Comparison of ENCODE assay signal across 14 cellular contexts in the genomic region with DNA sequence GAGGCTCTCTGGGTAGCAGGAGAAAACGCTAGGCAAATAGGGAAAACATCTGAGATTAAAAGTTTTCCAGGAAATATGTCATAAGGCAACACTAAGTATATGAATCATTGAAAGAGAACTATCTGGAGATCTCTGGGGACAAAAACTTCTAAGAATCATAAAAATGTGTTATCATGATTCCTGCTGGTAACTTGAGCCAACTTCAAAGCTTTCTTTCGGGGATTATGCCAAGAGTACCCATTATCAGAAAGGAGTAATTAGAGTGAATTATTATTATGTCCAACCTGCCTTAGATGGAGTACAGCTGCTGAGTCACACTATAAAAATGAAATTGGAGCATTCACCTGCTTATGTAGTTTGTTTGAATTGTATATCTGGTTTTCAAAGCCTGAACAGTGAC.
A peak's percentile ranks its signal among the peaks of the same experiment; 100 is the strongest.
DNase-seq lines count a peak whose midpoint lies in the region; ATAC-seq and TF ChIP-seq lines count a peak whose summit lies in the region.
"Had no signal": no experiment of that assay in that cellular context is flagged by ENCODE, and none has a peak within 500 bp of the region (broad histone marks: within the 10 kb centered on the region; RNA-seq: fewer than 3 reads in every experiment).

No MANE protein-coding gene starts in this region.

- RAD21 ChIA-PET in HCT116 (lab: Charles Lee; ENCODE audit: low non-redundant PET in 1 of 2, low total read pairs in 2 of 2, uncharacterized antibody in 2 of 2, unreplicated experiment in 2 of 2): no interaction called here

- peak overlapping the region; percentile 60 for H3K4me2 ChIP-seq in HCT116 (ENCODE audit: low read length)
- H3K4me2 ChIP-seq: GM23338 had no signal

- H3K4me3 ChIP-seq in HCT116 (replicated peaks in 1 of 2; ENCODE audit: low read depth in 1 of 2, low read length in 2 of 2) (peak overlapping the region in 1 of 2 experiments; percentile 31; a peak in 2 of 4 replicates), cardiac fibroblast (replicated peaks in 1 of 2; ENCODE audit: low read depth in 2 of 2, low read length in 2 of 2) (no peak overlapping the region), retinal pigment epithelial cell (ENCODE audit: low read length) (no peak overlapping the region)
- H3K4me3 ChIP-seq: GM23338, tibial nerve had no signal

- DNase-seq in HCT116 (ENCODE audit: low read depth, low spot score) (peak; percentile 92), NCI-H2171 treated with DMSO at 0.1 percent for 48 hours (lab: John Stamatoyannopoulos, UW) (peak; percentile 52), cardiac fibroblast (ENCODE audit: low read depth in 2 of 2) (peak; percentile 5 to 63), retinal pigment epithelial cell (ENCODE audit: low read depth) (peak; percentile 65), cerebellar nuclear complex (lab: John Stamatoyannopoulos, UW) (no peak), germinal center (ENCODE audit: low spot score) (no peak)
- DNase-seq in stimulated activated naive CD8-positive, alpha-beta T cell treated with anti-CD3 and anti-CD28 coated beads, Interleukin-15, amount 100 ng/mL, for 72 hours: no peak
- DNase-seq: activated CD4-positive, alpha-beta T cell treated with anti-CD3 and anti-CD28 coated beads for 4 hours; activated naive CD4-positive, alpha-beta T cell treated with anti-CD3 and anti-CD28 coated beads for 36 hours; effector memory CD4-positive, alpha-beta T cell had no signal

- no peaks in the 10 kb centered on the region for H3K27me3 ChIP-seq in HCT116 (ENCODE audit: insufficient read depth, low read length)
- H3K27me3 ChIP-seq: neutrophil, tibial nerve had no signal

- peak overlapping the region; percentile 51; the same call in 1 of the 2 replicates for H3K27ac ChIP-seq in HCT116 (ENCODE audit: low read depth, low read length)
- H3K27ac ChIP-seq: neutrophil, tibial nerve had no signal

- peak; percentile 33; the same call in 1 of the 2 replicates for TF ChIP-seq RAD21 in HCT116 (IDR thresholded peaks at IDR 0.05; ENCODE audit: low read depth)

- CTCF ChIA-PET in HCT116 (lab: Charles Lee): no interaction called here

- no peaks in the 10 kb centered on the region for H3K27me3 Mint-ChIP-seq in stimulated activated naive CD8-positive, alpha-beta T cell treated with anti-CD3 and anti-CD28 coated beads, Interleukin-15, amount 100 ng/mL, for 72 hours

- no peak overlapping the region for H3K27ac Mint-ChIP-seq in stimulated activated naive CD8-positive, alpha-beta T cell treated with anti-CD3 and anti-CD28 coated beads, Interleukin-15, amount 100 ng/mL, for 72 hours
- H3K27ac Mint-ChIP-seq: activated naive CD4-positive, alpha-beta T cell treated with anti-CD3 and anti-CD28 coated beads for 36 hours; GM23338 had no signal

- H3K9me3 ChIP-seq in HCT116 (ENCODE audit: control insufficient read depth in 1 of 2, insufficient read depth in 1 of 2, low read depth in 1 of 2, low read length in 2 of 2): no peaks in the 10 kb centered on the region; a peak in 1 of 4 replicates
- H3K9me3 ChIP-seq: neutrophil, tibial nerve had no signal

- intact Hi-C loops in HCT116 (cut with micrococcal nuclease): loop anchor here (10.0 kb wide), 1 partner anchor 398 kb away; no protein-coding TSS in a partner anchor

- TF ChIP-seq POLR2A in HCT116 (IDR thresholded peaks at IDR 0.05; ENCODE audit: borderline replicate concordance, extremely low read depth, insufficient read depth, insufficient read length): no peak

- no peaks in the 10 kb centered on the region; a peak in 1 of 4 replicates for H3K36me3 ChIP-seq in HCT116 (ENCODE audit: control insufficient read depth in 1 of 2, insufficient read depth in 2 of 2, low read length in 2 of 2)
- H3K36me3 ChIP-seq: neutrophil, tibial nerve had no signal

- H3K9ac ChIP-seq in HCT116 (ENCODE audit: low read length): peak overlapping the region; percentile 8; the same call in 1 of the 2 replicates

- TF ChIP-seq CTCF in HCT116 (IDR thresholded peaks at IDR 0.05 in 2 of 3, conservative IDR thresholded peaks at IDR 0.05 in 1 of 3; ENCODE audit: borderline replicate concordance in 1 of 3, insufficient read depth in 1 of 3, low read depth in 2 of 3, low read length in 2 of 3) (no peak), cardiac fibroblast (IDR thresholded peaks at IDR 0.05; ENCODE audit: low read depth, low read length) (no peak), retinal pigment epithelial cell (conservative IDR thresholded peaks at IDR 0.05; ENCODE audit: low read depth, low read length) (no peak)

- no peaks in the 10 kb centered on the region for H4K20me1 ChIP-seq in HCT116 (ENCODE audit: insufficient read depth)

- peaks cover 0 to 12% of the 10 kb centered on the region in 2 donors for H3K9me3 Mint-ChIP-seq in stimulated activated naive CD8-positive, alpha-beta T cell treated with anti-CD3 and anti-CD28 coated beads, Interleukin-15, amount 100 ng/mL, for 72 hours
- H3K9me3 Mint-ChIP-seq: GM23338 had no signal

- no peaks in the 10 kb centered on the region for H3K9me2 ChIP-seq in HCT116 (ENCODE audit: insufficient read depth)

- H3K4me3 Mint-ChIP-seq in stimulated activated naive CD8-positive, alpha-beta T cell treated with anti-CD3 and anti-CD28 coated beads, Interleukin-15, amount 100 ng/mL, for 72 hours: no peak overlapping the region
- H3K4me3 Mint-ChIP-seq: activated naive CD4-positive, alpha-beta T cell treated with anti-CD3 and anti-CD28 coated beads for 36 hours; GM23338 had no signal

- peaks cover 38 to 60% of the 10 kb centered on the region in 2 experiments for H3K4me1 ChIP-seq in HCT116 (ENCODE audit: control insufficient read depth in 1 of 2, insufficient read depth in 2 of 2, low read length in 2 of 2)
- H3K4me1 ChIP-seq: tibial nerve had no signal

- H3K79me2 ChIP-seq in HCT116 (ENCODE audit: insufficient read depth, low read length): no peaks in the 10 kb centered on the region

- BruUV-seq in HCT116 (replicated peaks; lab: Mats Ljungman, UMichigan): no TSS peak

- POLR2A ChIA-PET in HCT116 (lab: Charles Lee): no interaction called here

- H2AFZ ChIP-seq in HCT116 (ENCODE audit: low read depth, low read length, poor library complexity, severe bottlenecking): peak overlapping the region; percentile 58
- H2AFZ ChIP-seq: GM23338 had no signal

- H3K4me1 Mint-ChIP-seq in stimulated activated naive CD8-positive, alpha-beta T cell treated with anti-CD3 and anti-CD28 coated beads, Interleukin-15, amount 100 ng/mL, for 72 hours: no peaks in the 10 kb centered on the region
- H3K4me1 Mint-ChIP-seq: GM23338 had no signal

- ATAC-seq in HCT116: peak; percentile 73
- ATAC-seq in activated CD4-positive, CD25-positive, alpha-beta regulatory T cell treated with anti-CD3 and anti-CD28 coated beads, Interleukin-2, amount 50 U/mL, for 24 hours: no peak
- ATAC-seq in stimulated activated naive CD8-positive, alpha-beta T cell treated with anti-CD3 and anti-CD28 coated beads, Interleukin-15, amount 100 ng/mL, for 72 hours: no peak
- ATAC-seq: GM23338 had no signal

TF ChIP-seq in HCT116, 20 proteins besides CTCF, POLR2A, EP300 and RAD21 (continues in another document):
- no peak for TF ChIP-seq ELF1 (IDR thresholded peaks at IDR 0.05; ENCODE audit: borderline replicate concordance, low read depth)
- TF ChIP-seq ZNF274 (IDR thresholded peaks at IDR 0.05; ENCODE audit: low read depth, low read length): no peak
- TF ChIP-seq, protein P1, sequence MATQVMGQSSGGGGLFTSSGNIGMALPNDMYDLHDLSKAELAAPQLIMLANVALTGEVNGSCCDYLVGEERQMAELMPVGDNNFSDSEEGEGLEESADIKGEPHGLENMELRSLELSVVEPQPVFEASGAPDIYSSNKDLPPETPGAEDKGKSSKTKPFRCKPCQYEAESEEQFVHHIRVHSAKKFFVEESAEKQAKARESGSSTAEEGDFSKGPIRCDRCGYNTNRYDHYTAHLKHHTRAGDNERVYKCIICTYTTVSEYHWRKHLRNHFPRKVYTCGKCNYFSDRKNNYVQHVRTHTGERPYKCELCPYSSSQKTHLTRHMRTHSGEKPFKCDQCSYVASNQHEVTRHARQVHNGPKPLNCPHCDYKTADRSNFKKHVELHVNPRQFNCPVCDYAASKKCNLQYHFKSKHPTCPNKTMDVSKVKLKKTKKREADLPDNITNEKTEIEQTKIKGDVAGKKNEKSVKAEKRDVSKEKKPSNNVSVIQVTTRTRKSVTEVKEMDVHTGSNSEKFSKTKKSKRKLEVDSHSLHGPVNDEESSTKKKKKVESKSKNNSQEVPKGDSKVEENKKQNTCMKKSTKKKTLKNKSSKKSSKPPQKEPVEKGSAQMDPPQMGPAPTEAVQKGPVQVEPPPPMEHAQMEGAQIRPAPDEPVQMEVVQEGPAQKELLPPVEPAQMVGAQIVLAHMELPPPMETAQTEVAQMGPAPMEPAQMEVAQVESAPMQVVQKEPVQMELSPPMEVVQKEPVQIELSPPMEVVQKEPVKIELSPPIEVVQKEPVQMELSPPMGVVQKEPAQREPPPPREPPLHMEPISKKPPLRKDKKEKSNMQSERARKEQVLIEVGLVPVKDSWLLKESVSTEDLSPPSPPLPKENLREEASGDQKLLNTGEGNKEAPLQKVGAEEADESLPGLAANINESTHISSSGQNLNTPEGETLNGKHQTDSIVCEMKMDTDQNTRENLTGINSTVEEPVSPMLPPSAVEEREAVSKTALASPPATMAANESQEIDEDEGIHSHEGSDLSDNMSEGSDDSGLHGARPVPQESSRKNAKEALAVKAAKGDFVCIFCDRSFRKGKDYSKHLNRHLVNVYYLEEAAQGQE (IDR thresholded peaks at IDR 0.05; ENCODE audit: low read depth): no peak
- TF ChIP-seq YY1 (IDR thresholded peaks at IDR 0.05; ENCODE audit: extremely low read depth, insufficient replicate concordance, low read depth, low read length): no peak
- no peak for TF ChIP-seq EZH2 (IDR thresholded peaks at IDR 0.05)
- TF ChIP-seq, protein P2, sequence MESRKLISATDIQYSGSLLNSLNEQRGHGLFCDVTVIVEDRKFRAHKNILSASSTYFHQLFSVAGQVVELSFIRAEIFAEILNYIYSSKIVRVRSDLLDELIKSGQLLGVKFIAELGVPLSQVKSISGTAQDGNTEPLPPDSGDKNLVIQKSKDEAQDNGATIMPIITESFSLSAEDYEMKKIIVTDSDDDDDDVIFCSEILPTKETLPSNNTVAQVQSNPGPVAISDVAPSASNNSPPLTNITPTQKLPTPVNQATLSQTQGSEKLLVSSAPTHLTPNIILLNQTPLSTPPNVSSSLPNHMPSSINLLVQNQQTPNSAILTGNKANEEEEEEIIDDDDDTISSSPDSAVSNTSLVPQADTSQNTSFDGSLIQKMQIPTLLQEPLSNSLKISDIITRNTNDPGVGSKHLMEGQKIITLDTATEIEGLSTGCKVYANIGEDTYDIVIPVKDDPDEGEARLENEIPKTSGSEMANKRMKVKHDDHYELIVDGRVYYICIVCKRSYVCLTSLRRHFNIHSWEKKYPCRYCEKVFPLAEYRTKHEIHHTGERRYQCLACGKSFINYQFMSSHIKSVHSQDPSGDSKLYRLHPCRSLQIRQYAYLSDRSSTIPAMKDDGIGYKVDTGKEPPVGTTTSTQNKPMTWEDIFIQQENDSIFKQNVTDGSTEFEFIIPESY (IDR thresholded peaks at IDR 0.05; ENCODE audit: extremely low read depth, insufficient replicate concordance, low read length): peak; percentile 48
- TF ChIP-seq SP1 (IDR thresholded peaks at IDR 0.05; ENCODE audit: low read depth): peak; percentile 88

Comparison
In these comparisons a context has a peak if more than half of its experiments do, and no peak if none do; other contexts are left out.
1. DNase-seq: peak in HCT116 (single experiment), NCI-H2171 treated with DMSO at 0.1 percent for 48 hours (single experiment), cardiac fibroblast (2 of 2) and retinal pigment epithelial cell (single experiment); none in cerebellar nuclear complex (0 of 2), stimulated activated naive CD8-positive, alpha-beta T cell treated with anti-CD3 and anti-CD28 coated beads, Interleukin-15, amount 100 ng/mL, for 72 hours (0 of 2) and germinal center (single experiment).